Comparison of ENCODE assay signal across 22 cellular contexts in genomic region chr18:7017013-7017412, GRCh38.
"Had no signal": no experiment of that assay in that cellular context is flagged by ENCODE, and none has a peak within 500 bp of the region (broad histone marks: within the 10 kb centered on the region; RNA-seq: fewer than 3 reads in every experiment).

No MANE protein-coding gene starts in this region.

- H3K27me3 Mint-ChIP-seq: stimulated activated naive B cell treated with anti-CD40 and anti-IgM and Interleukin-4, amounts not matched to agents 10 μg/mL and 1 μg/mL and 100 μg/mL, for 72 hours; stimulated activated naive CD8-positive, alpha-beta T cell treated with anti-CD3 and anti-CD28 coated beads, Interleukin-15, amount 100 ng/mL, for 72 hours had no signal

- H3K36me3 ChIP-seq: esophagus muscularis mucosa, right atrium auricular region, sigmoid colon, tibial nerve, upper lobe of right lung, vagina had no signal

- H3K79me2 ChIP-seq: hepatocyte had no signal

- H3K4me1 Mint-ChIP-seq: mesothelial cell of epicardium; natural killer cell; neural crest cell; stimulated activated naive B cell treated with anti-CD40 and anti-IgM and Interleukin-4, amounts not matched to agents 10 μg/mL and 1 μg/mL and 100 μg/mL, for 72 hours; stimulated activated naive CD8-positive, alpha-beta T cell treated with anti-CD3 and anti-CD28 coated beads, Interleukin-15, amount 100 ng/mL, for 72 hours had no signal

- H3K4me3 Mint-ChIP-seq: mesothelial cell of epicardium; natural killer cell; neural crest cell; stimulated activated naive B cell treated with anti-CD40 and anti-IgM and Interleukin-4, amounts not matched to agents 10 μg/mL and 1 μg/mL and 100 μg/mL, for 72 hours; stimulated activated naive CD8-positive, alpha-beta T cell treated with anti-CD3 and anti-CD28 coated beads, Interleukin-15, amount 100 ng/mL, for 72 hours had no signal

- H3K9me3 ChIP-seq: esophagus muscularis mucosa, right atrium auricular region, sigmoid colon, testis, tibial nerve, upper lobe of right lung, vagina had no signal

- H3K36me3 Mint-ChIP-seq: natural killer cell; stimulated activated naive B cell treated with anti-CD40 and anti-IgM and Interleukin-4, amounts not matched to agents 10 μg/mL and 1 μg/mL and 100 μg/mL, for 72 hours had no signal

- DNase-seq: effector memory CD4-positive, alpha-beta T cell; foreskin melanocyte; head of caudate nucleus; natural killer cell; posterior cingulate gyrus; sigmoid colon; stimulated activated CD4-positive, alpha-beta T cell treated with anti-CD3 and anti-CD28 coated beads, Interleukin-2, amount 100 ng/mL, for 24 hours; stimulated activated CD4-positive, alpha-beta T cell treated with anti-CD3 and anti-CD28 coated beads, Interleukin-4, amount 100 ng/mL, for 4 hours; stimulated activated naive B cell treated with anti-CD40 and anti-IgM and Interleukin-4, amounts not matched to agents 10 μg/mL and 1 μg/mL and 100 μg/mL, for 72 hours; stimulated activated naive CD8-positive, alpha-beta T cell treated with anti-CD3 and anti-CD28 coated beads, Interleukin-15, amount 100 ng/mL, for 72 hours; testis; upper lobe of right lung had no signal

- H3K4me1 ChIP-seq: esophagus muscularis mucosa, right atrium auricular region, sigmoid colon, testis, tibial nerve, upper lobe of right lung, vagina had no signal

- H2AFZ ChIP-seq: hepatocyte had no signal

- H3K27me3 ChIP-seq: esophagus muscularis mucosa, hepatocyte, right atrium auricular region, sigmoid colon, testis, tibial nerve, upper lobe of right lung, vagina had no signal

- ATAC-seq: left lobe of liver; natural killer cell; stimulated activated naive B cell treated with anti-CD40 and anti-IgM and Interleukin-4, amounts not matched to agents 10 μg/mL and 1 μg/mL and 100 μg/mL, for 72 hours; stimulated activated naive CD8-positive, alpha-beta T cell treated with anti-CD3 and anti-CD28 coated beads, Interleukin-15, amount 100 ng/mL, for 72 hours; upper lobe of right lung had no signal

- H3K27ac ChIP-seq: epithelial cell of prostate, esophagus muscularis mucosa, hepatocyte, right atrium auricular region, sigmoid colon, skin epidermis, testis, tibial nerve, upper lobe of right lung, vagina had no signal

- H3K4me3 ChIP-seq: esophagus muscularis mucosa, hepatocyte, right atrium auricular region, sigmoid colon, skin epidermis, testis, tibial nerve, upper lobe of right lung, vagina had no signal

- H3K9me3 Mint-ChIP-seq: mesothelial cell of epicardium; natural killer cell; neural crest cell; stimulated activated naive CD8-positive, alpha-beta T cell treated with anti-CD3 and anti-CD28 coated beads, Interleukin-15, amount 100 ng/mL, for 72 hours had no signal

- H3K27ac Mint-ChIP-seq: mesothelial cell of epicardium; natural killer cell; stimulated activated naive B cell treated with anti-CD40 and anti-IgM and Interleukin-4, amounts not matched to agents 10 μg/mL and 1 μg/mL and 100 μg/mL, for 72 hours; stimulated activated naive CD8-positive, alpha-beta T cell treated with anti-CD3 and anti-CD28 coated beads, Interleukin-15, amount 100 ng/mL, for 72 hours had no signal

- H3K4me2 ChIP-seq: hepatocyte had no signal
